Comparison of ENCODE assay signal across 32 cellular contexts in genomic region chr22:34380532-34380931, GRCh38.
"Had no signal": no experiment of that assay in that cellular context is flagged by ENCODE, and none has a peak within 500 bp of the region (broad histone marks: within the 10 kb centered on the region; RNA-seq: fewer than 3 reads in every experiment).

No MANE protein-coding gene starts in this region.

- DNase-seq: Karpas-422, Kasumi-1, MG63, MM.1S, MV-4-11, NCI-H1048, NCI-H1092, NCI-H1092 treated with DMSO at 0.1 percent for 48 hours, NCI-H1105, NCI-H1105 treated with DMSO at 0.1 percent for 48 hours, NCI-H1417 treated with DMSO at 0.1 percent for 48 hours, NCI-H1436, NCI-H1436 treated with DMSO at 0.1 percent for 48 hours, NCI-H146, NCI-H1694, NCI-H1694 treated with DMSO at 0.1 percent for 48 hours, NCI-H187, NCI-H187 treated with DMSO at 0.1 percent for 48 hours, NCI-H1930, NCI-H2029, NCI-H2029 treated with DMSO at 0.1 percent for 48 hours, NCI-H2081, NCI-H2081 treated with DMSO at 0.1 percent for 48 hours, NCI-H2107, NCI-H2171, NCI-H2171 treated with DMSO at 0.1 percent for 48 hours, NCI-H2227 treated with DMSO at 0.1 percent for 48 hours, NCI-H226, NCI-H345, NCI-H446, NCI-H446 treated with DMSO at 0.1 percent for 48 hours, NCI-H510A had no signal
